ENCODE assay signal across 9 cellular contexts in the genomic region with DNA sequence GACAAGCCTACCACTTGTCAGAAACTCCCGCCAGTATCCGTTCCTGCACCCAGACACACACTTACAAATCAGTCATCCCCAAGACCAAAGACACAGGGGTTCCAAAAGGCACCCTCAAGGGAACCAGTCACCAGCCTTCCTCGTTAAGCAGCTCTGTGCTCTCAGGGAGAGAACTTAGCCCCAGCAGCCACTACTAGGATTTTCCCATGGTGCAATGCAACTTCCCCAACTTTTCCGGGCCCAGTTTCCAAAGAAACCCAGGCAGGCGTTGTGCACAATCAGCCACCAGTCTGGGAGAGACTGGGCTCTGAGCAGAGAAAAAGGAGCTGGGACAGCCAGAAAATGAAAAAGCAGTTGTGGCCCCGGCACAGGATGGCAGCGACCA. TPM values are rescaled to one million over a fixed set of nuclear protein-coding genes. Genes with fewer than 3 reads are reported as not detected.
A peak's percentile ranks its signal among the peaks of the same experiment; 100 is the strongest.
DNase-seq lines count a peak whose midpoint lies in the region; FAIRE-seq and TF ChIP-seq lines count a peak whose summit lies in the region.
"Had no signal": no experiment of that assay in that cellular context is flagged by ENCODE, and none has a peak within 500 bp of the region (broad histone marks: within the 10 kb centered on the region; RNA-seq: fewer than 3 reads in every experiment).

No MANE protein-coding gene starts in this region.

- CTCF ChIA-PET in activated CD4-positive, alpha-beta T cell treated with anti-CD3 and anti-CD28 coated beads, Interleukin-2, amount 10 ng/mL, durations not matched to agents 7 days and 5 days (lab: Charles Lee) = no interaction called here
- CTCF ChIA-PET in activated CD4-positive, alpha-beta memory T cell treated with anti-CD3 and anti-CD28 coated beads for 36 hours (lab: Charles Lee) = no interaction called here

- FAIRE-seq in HTR-8/SVneo (lab: Jason Lieb, UNC) = no peak
- FAIRE-seq: endometrium had no signal

- intact Hi-C loops in activated CD4-positive, alpha-beta memory T cell treated with anti-CD3 and anti-CD28 coated beads for 36 hours (cut with micrococcal nuclease) = no loop called here

- DNase-seq in activated CD4-positive, alpha-beta T cell treated with anti-CD3 and anti-CD28 coated beads, Interleukin-2, amount 10 ng/mL, durations not matched to agents 7 days and 5 days = no peak
- no peak for DNase-seq in activated CD4-positive, alpha-beta T cell treated with anti-CD3 and anti-CD28 coated beads for 48 hours
- DNase-seq in activated CD4-positive, alpha-beta memory T cell treated with anti-CD3 and anti-CD28 coated beads for 36 hours = no peak
- DNase-seq in glomerular visceral epithelial cell (ENCODE audit: extremely low spot score) = peak; percentile 44
- no peak for DNase-seq in osteocyte (ENCODE audit: extremely low spot score, unreplicated experiment)
- no peak for DNase-seq in stimulated activated naive CD4-positive, alpha-beta T cell (lab: John Stamatoyannopoulos, UW)
- no peak for DNase-seq in HTR-8/SVneo (ENCODE audit: insufficient read length, low spot score)
- DNase-seq in GM19240 (ENCODE audit: insufficient read length, low spot score) = no peak

- peaks cover 43% of the 10 kb centered on the region for H3K27me3 Mint-ChIP-seq in activated CD4-positive, alpha-beta T cell treated with anti-CD3 and anti-CD28 coated beads, Interleukin-2, amount 10 ng/mL, durations not matched to agents 7 days and 5 days
- H3K27me3 Mint-ChIP-seq in activated CD4-positive, alpha-beta memory T cell treated with anti-CD3 and anti-CD28 coated beads for 36 hours = peaks cover 40% of the 10 kb centered on the region
- peaks cover 2% of the 10 kb centered on the region for H3K27me3 Mint-ChIP-seq in osteocyte (ENCODE audit: unreplicated experiment)

- POLR2A ChIA-PET in activated CD4-positive, alpha-beta T cell treated with anti-CD3 and anti-CD28 coated beads, Interleukin-2, amount 10 ng/mL, durations not matched to agents 7 days and 5 days (lab: Charles Lee) = interaction anchor here (0.7 kb wide), 1 partner anchor 11 kb away, joined by 4 read pairs; no protein-coding TSS in a partner anchor
- POLR2A ChIA-PET in activated CD4-positive, alpha-beta memory T cell treated with anti-CD3 and anti-CD28 coated beads for 36 hours (lab: Charles Lee) = no interaction called here

- peak overlapping the region; percentile 29 for H3K4me3 Mint-ChIP-seq in activated CD4-positive, alpha-beta T cell treated with anti-CD3 and anti-CD28 coated beads, Interleukin-2, amount 10 ng/mL, durations not matched to agents 7 days and 5 days
- peak overlapping the region; percentile 28 for H3K4me3 Mint-ChIP-seq in activated CD4-positive, alpha-beta memory T cell treated with anti-CD3 and anti-CD28 coated beads for 36 hours
- H3K4me3 Mint-ChIP-seq in osteocyte (ENCODE audit: unreplicated experiment) = peak overlapping the region; percentile 78

- H3K4me1 Mint-ChIP-seq in activated CD4-positive, alpha-beta T cell treated with anti-CD3 and anti-CD28 coated beads, Interleukin-2, amount 10 ng/mL, durations not matched to agents 7 days and 5 days = peaks cover 8% of the 10 kb centered on the region
- peaks cover 10% of the 10 kb centered on the region for H3K4me1 Mint-ChIP-seq in activated CD4-positive, alpha-beta memory T cell treated with anti-CD3 and anti-CD28 coated beads for 36 hours (ENCODE audit: low read depth)
- peaks cover 34% of the 10 kb centered on the region for H3K4me1 Mint-ChIP-seq in osteocyte (ENCODE audit: unreplicated experiment)

- no peak overlapping the region for H3K27ac Mint-ChIP-seq in activated CD4-positive, alpha-beta T cell treated with anti-CD3 and anti-CD28 coated beads, Interleukin-2, amount 10 ng/mL, durations not matched to agents 7 days and 5 days
- H3K27ac Mint-ChIP-seq in activated CD4-positive, alpha-beta memory T cell treated with anti-CD3 and anti-CD28 coated beads for 36 hours = no peak overlapping the region
- peak overlapping the region; percentile 67 for H3K27ac Mint-ChIP-seq in osteocyte (ENCODE audit: unreplicated experiment)

- no peaks in the 10 kb centered on the region for H3K36me3 Mint-ChIP-seq in activated CD4-positive, alpha-beta T cell treated with anti-CD3 and anti-CD28 coated beads, Interleukin-2, amount 10 ng/mL, durations not matched to agents 7 days and 5 days (ENCODE audit: low read depth)
- no peaks in the 10 kb centered on the region for H3K36me3 Mint-ChIP-seq in activated CD4-positive, alpha-beta memory T cell treated with anti-CD3 and anti-CD28 coated beads for 36 hours
- H3K36me3 Mint-ChIP-seq in osteocyte (ENCODE audit: unreplicated experiment) = no peaks in the 10 kb centered on the region

- TF ChIP-seq CTCF in osteocyte (IDR thresholded peaks at IDR 0.05) = no peak

- no peaks in the 10 kb centered on the region for H3K9me3 Mint-ChIP-seq in activated CD4-positive, alpha-beta T cell treated with anti-CD3 and anti-CD28 coated beads, Interleukin-2, amount 10 ng/mL, durations not matched to agents 7 days and 5 days
- no peaks in the 10 kb centered on the region for H3K9me3 Mint-ChIP-seq in activated CD4-positive, alpha-beta memory T cell treated with anti-CD3 and anti-CD28 coated beads for 36 hours
- H3K9me3 Mint-ChIP-seq in osteocyte (ENCODE audit: unreplicated experiment) = no peaks in the 10 kb centered on the region

RNA-seq across cellular contexts. Expression of a gene that starts 1.2 kb away (rescaled TPM):
- 1 to 10 TPM; 2.8 to 2.9 TPM for total RNA-seq in activated CD4-positive, alpha-beta T cell treated with anti-CD3 and anti-CD28 coated beads, Interleukin-2, amount 10 ng/mL, durations not matched to agents 7 days and 5 days
- 1 to 10 TPM; 2.6 to 2.9 TPM for total RNA-seq in activated CD4-positive, alpha-beta memory T cell treated with anti-CD3 and anti-CD28 coated beads for 36 hours
- total RNA-seq in osteocyte = 69.8 and 72.4 TPM in 2 replicates

Comparison
In these comparisons a context has a peak if more than half of its experiments do, and no peak if none do; other contexts are left out.
1. H3K4me3 Mint-ChIP-seq: peak in every context shown above with its lines; median percentile 78 in osteocyte; 29 in activated CD4-positive, alpha-beta T cell treated with anti-CD3 and anti-CD28 coated beads, Interleukin-2, amount 10 ng/mL, durations not matched to agents 7 days and 5 days; 28 in activated CD4-positive, alpha-beta memory T cell treated with anti-CD3 and anti-CD28 coated beads for 36 hours.
2. RNA of a gene that starts 1.2 kb away (total RNA-seq): 69.8 to 72.4 TPM in osteocyte; 2.6 to 2.9 TPM in activated CD4-positive, alpha-beta memory T cell treated with anti-CD3 and anti-CD28 coated beads for 36 hours and 2.8 to 2.9 TPM in activated CD4-positive, alpha-beta T cell treated with anti-CD3 and anti-CD28 coated beads, Interleukin-2, amount 10 ng/mL, durations not matched to agents 7 days and 5 days; every median in the first group is over 10 times any median in the second.